In genomic region chr12:124537525-124538193, GRCh38 we compare ENCODE assay signal across 11 cellular contexts. TPM values are rescaled to one million over a fixed set of nuclear protein-coding genes. Genes with fewer than 3 reads are reported as not detected.
A peak's percentile ranks its signal among the peaks of the same experiment; 100 is the strongest.
DNase-seq lines count a peak whose midpoint lies in the region; ATAC-seq lines count a peak whose summit lies in the region.
"Had no signal": no experiment of that assay in that cellular context is flagged by ENCODE, and none has a peak within 500 bp of the region (broad histone marks: within the 10 kb centered on the region; RNA-seq: fewer than 3 reads in every experiment).

No MANE protein-coding gene starts in this region.

- WGBS in right cardiac atrium = 52% methylated on average over 12 of the region's 12 CpGs

- H3K4me3 ChIP-seq in right cardiac atrium (ENCODE audit: low read length) = no peak overlapping the region

- DNase-seq in C1 segment of cervical spinal cord (lab: John Stamatoyannopoulos, UW) = peak in 12 of 14 donors; percentile 32 to 82 (median 70)
- DNase-seq in anterior cingulate cortex (lab: John Stamatoyannopoulos, UW) = peak in 52 of 58 donors; percentile 15 to 83 (median 69)
- peak in 2 of 3 donors; percentile 48 to 74 for DNase-seq in right cardiac atrium
- peak; percentile 52 to 95 (median 70) for DNase-seq in posterior cingulate gyrus
- DNase-seq in activated effector memory CD4-positive, alpha-beta T cell treated with Interleukin-2 at 50 U/mL for 16 hours = no peak
- DNase-seq in stimulated activated CD8-positive, alpha-beta memory T cell treated with anti-CD3 and anti-CD28 coated beads, Interleukin-4, amount 100 ng/mL, for 48 hours = no peak
- DNase-seq: activated CD8-positive, alpha-beta T cell treated with anti-CD3 and anti-CD28 coated beads for 36 hours; NCI-H187 treated with DMSO at 0.1 percent for 48 hours; SHP77 treated with DMSO at 0.1 percent for 48 hours had no signal

- H3K4me1 ChIP-seq in right cardiac atrium (ENCODE audit: control insufficient read depth, insufficient read depth, low read length) = peaks cover 28% of the 10 kb centered on the region

- intact Hi-C loops in right cardiac atrium (cut with DNase I) = no loop called here
- intact Hi-C loops in posterior cingulate gyrus (cut with DNase I) = no loop called here

- peak overlapping the region; percentile 23 for H3K27ac ChIP-seq in right cardiac atrium (ENCODE audit: low read length)

- H3K9me3 ChIP-seq in right cardiac atrium (ENCODE audit: control insufficient read depth, low read length) = no peaks in the 10 kb centered on the region

- H3K27me3 ChIP-seq in right cardiac atrium (ENCODE audit: control insufficient read depth, insufficient read depth) = no peaks in the 10 kb centered on the region

- ATAC-seq in right cardiac atrium (peak; percentile 36 to 56), GM18498 (IDR thresholded peaks at IDR 0.05; ENCODE audit: unreplicated experiment) (no peak), HG03039 (IDR thresholded peaks at IDR 0.05; ENCODE audit: unreplicated experiment) (no peak)
- ATAC-seq: activated CD8-positive, alpha-beta T cell treated with anti-CD3 and anti-CD28 coated beads for 36 hours had no signal

RNA-seq across cellular contexts. Expression of gene NCOR2, which starts 29.8 kb away (rescaled TPM):
- 100 to 1,000 TPM; 137 to 166 (median 146) TPM for total RNA-seq in right cardiac atrium
- polyA plus RNA-seq in right cardiac atrium = 66.4 TPM

Comparison
In these comparisons a context has a peak if more than half of its experiments do, and no peak if none do; other contexts are left out.
1. DNase-seq: peak in C1 segment of cervical spinal cord (12 of 14), anterior cingulate cortex (52 of 58), right cardiac atrium (2 of 3) and posterior cingulate gyrus (10 of 10); none in activated effector memory CD4-positive, alpha-beta T cell treated with Interleukin-2 at 50 U/mL for 16 hours (single experiment) and stimulated activated CD8-positive, alpha-beta memory T cell treated with anti-CD3 and anti-CD28 coated beads, Interleukin-4, amount 100 ng/mL, for 48 hours (single experiment).
2. ATAC-seq: peak in right cardiac atrium (2 of 2); none in GM18498 (single experiment) and HG03039 (single experiment).